ENCODE assay signal across 6 cellular contexts in genomic region chr18:5914016-5914415, GRCh38. TPM values are rescaled to one million over a fixed set of nuclear protein-coding genes. Genes with fewer than 3 reads are reported as not detected.
"Had no signal": no experiment of that assay in that cellular context is flagged by ENCODE, and none has a peak within 500 bp of the region (broad histone marks: within the 10 kb centered on the region; RNA-seq: fewer than 3 reads in every experiment).

No MANE protein-coding gene starts in this region.

- H3K4me2 ChIP-seq: GM23338 had no signal

- H2AFZ ChIP-seq: GM23338 had no signal

- H3K4me3 ChIP-seq: GM23338 had no signal

- DNase-seq: H9, HCEC 1CT, KBM-7 had no signal

- ATAC-seq: GM23338 had no signal

RNA-seq across cellular contexts. Expression of gene TMEM200C, which starts 18.7 kb away (rescaled TPM):
- total RNA-seq: HT-29 had no signal
- polyA plus RNA-seq: IgD-negative memory B cell had no signal
